Comparison of ENCODE assay signal across 12 cellular contexts in genomic region chr17:28550858-28551257, GRCh38. TPM values are rescaled to one million over a fixed set of nuclear protein-coding genes. Genes with fewer than 3 reads are reported as not detected.
DNase-seq lines count a peak whose midpoint lies in the region; ATAC-seq and TF ChIP-seq lines count a peak whose summit lies in the region.
"Had no signal": no experiment of that assay in that cellular context is flagged by ENCODE, and none has a peak within 500 bp of the region (broad histone marks: within the 10 kb centered on the region; RNA-seq: fewer than 3 reads in every experiment).

No MANE protein-coding gene starts in this region.

- intact Hi-C loops in activated CD4-positive, alpha-beta T cell treated with anti-CD3 and anti-CD28 coated beads for 36 hours (cut with DNase I, micrococcal nuclease), result loop anchor here in 1 of 2 experiments (10.0 kb wide), 1 partner anchor 196 kb away; the partner anchor contains the start of gene POLDIP2
- intact Hi-C loops in activated T-helper 1 cell treated with anti-CD3 and anti-CD28 coated beads, Interleukin-12 subunit alpha, Interleukin-12 subunit beta, Interleukin-2, Interleukin-4 antibody, amounts not matched to agents 30 ng/mL and 10 ng/mL and 1 ng/mL, durations not matched to agents 14 hours and 24 hours and 36 hours (cut with micrococcal nuclease), result no loop called here

- H3K4me1 Mint-ChIP-seq in activated CD4-positive, alpha-beta T cell treated with anti-CD3 and anti-CD28 coated beads for 36 hours, result peaks cover 53% of the 10 kb centered on the region
- H3K4me1 Mint-ChIP-seq in activated T-helper 1 cell treated with anti-CD3 and anti-CD28 coated beads, Interleukin-12 subunit alpha, Interleukin-12 subunit beta, Interleukin-2, Interleukin-4 antibody, amounts not matched to agents 30 ng/mL and 10 ng/mL and 1 ng/mL, durations not matched to agents 14 hours and 24 hours and 36 hours (ENCODE audit: low read depth), result peaks cover 63% of the 10 kb centered on the region

- 78 to 91% methylated on average over 1 of the region's 1 CpG for WGBS in GM23248 (ENCODE audit: low coverage in 1 of 2, low lambda C conversion rate in 2 of 2, missing lambda C conversion rate in 2 of 2), 2 experiments

- no peaks in the 10 kb centered on the region for H4K20me1 ChIP-seq in GM23248 (ENCODE audit: insufficient read depth)
- H4K20me1 ChIP-seq in neural cell (ENCODE audit: insufficient read depth), result no peaks in the 10 kb centered on the region
- peaks cover 39% of the 10 kb centered on the region for H4K20me1 ChIP-seq in osteoblast (ENCODE audit: insufficient read depth, low read length)

- peak overlapping the region; percentile 87 for H3K4me3 Mint-ChIP-seq in activated CD4-positive, alpha-beta T cell treated with anti-CD3 and anti-CD28 coated beads for 36 hours
- H3K4me3 Mint-ChIP-seq in activated T-helper 1 cell treated with anti-CD3 and anti-CD28 coated beads, Interleukin-12 subunit alpha, Interleukin-12 subunit beta, Interleukin-2, Interleukin-4 antibody, amounts not matched to agents 30 ng/mL and 10 ng/mL and 1 ng/mL, durations not matched to agents 14 hours and 24 hours and 36 hours, result peak overlapping the region; percentile 94

- no peak for TF ChIP-seq RAD21 in neural cell (conservative IDR thresholded peaks at IDR 0.05)

- H3K9me3 ChIP-seq in GM23248 (ENCODE audit: low read depth), result no peaks in the 10 kb centered on the region
- no peaks in the 10 kb centered on the region for H3K9me3 ChIP-seq in neural cell (ENCODE audit: low read length)
- H3K9me3 ChIP-seq in osteoblast (ENCODE audit: low read depth, low read length), result no peaks in the 10 kb centered on the region
- H3K9me3 ChIP-seq: ascending aorta had no signal

- DNase-seq in activated CD4-positive, alpha-beta T cell treated with anti-CD3 and anti-CD28 coated beads for 36 hours, result no peak
- DNase-seq in activated CD4-positive, alpha-beta T cell treated with anti-CD3 and anti-CD28 coated beads, Interleukin-2, amount 50 U/mL, for 1 hour, result no peak
- DNase-seq in GM23248 (no peak), osteoblast (ENCODE audit: insufficient read length, low spot score, missing footprints) (no peak)
- DNase-seq in activated T-helper 1 cell treated with anti-CD3 and anti-CD28 coated beads, Interleukin-12 subunit alpha, Interleukin-12 subunit beta, Interleukin-2, Interleukin-4 antibody, amounts not matched to agents 30 ng/mL and 10 ng/mL and 1 ng/mL, durations not matched to agents 14 hours and 24 hours and 36 hours (ENCODE audit: low spot score), result no peak
- no peak for DNase-seq in stimulated activated CD4-positive, alpha-beta T cell treated with anti-CD3 and anti-CD28 coated beads, Interleukin-4, amount 100 ng/mL, for 1 hour
- DNase-seq: activated CD8-positive, alpha-beta memory T cell treated with anti-CD3 and anti-CD28 coated beads for 24 hours; left cardiac atrium; NCI-H2029 had no signal

- ATAC-seq in activated CD4-positive, alpha-beta T cell treated with anti-CD3 and anti-CD28 coated beads for 36 hours, result no peak
- no peak for ATAC-seq in HG02798 (IDR thresholded peaks at IDR 0.05; ENCODE audit: poor library complexity, unreplicated experiment)
- ATAC-seq: left cardiac atrium had no signal

- no peak for TF ChIP-seq CTCF in neural cell (IDR thresholded peaks at IDR 0.05; ENCODE audit: poor library complexity, severe bottlenecking)
- TF ChIP-seq CTCF in osteoblast (IDR thresholded peaks at IDR 0.05; ENCODE audit: extremely low read depth, low read depth, low read length), result no peak

- H2AFZ ChIP-seq in GM23248, result no peak overlapping the region
- H2AFZ ChIP-seq in neural cell (ENCODE audit: low read depth, low read length), result no peak overlapping the region
- H2AFZ ChIP-seq in osteoblast (ENCODE audit: low read length), result no peak overlapping the region

- H3K27ac Mint-ChIP-seq in activated CD4-positive, alpha-beta T cell treated with anti-CD3 and anti-CD28 coated beads for 36 hours, result peak overlapping the region; percentile 77
- peak overlapping the region; percentile 91 for H3K27ac Mint-ChIP-seq in activated T-helper 1 cell treated with anti-CD3 and anti-CD28 coated beads, Interleukin-12 subunit alpha, Interleukin-12 subunit beta, Interleukin-2, Interleukin-4 antibody, amounts not matched to agents 30 ng/mL and 10 ng/mL and 1 ng/mL, durations not matched to agents 14 hours and 24 hours and 36 hours

- H3K9ac ChIP-seq in GM23248, result no peak overlapping the region
- H3K9ac ChIP-seq in neural cell (ENCODE audit: low read length), result peak overlapping the region; percentile 90

- H3K36me3 Mint-ChIP-seq in activated CD4-positive, alpha-beta T cell treated with anti-CD3 and anti-CD28 coated beads for 36 hours (ENCODE audit: low read depth), result peaks cover 22% of the 10 kb centered on the region
- peaks cover 31% of the 10 kb centered on the region for H3K36me3 Mint-ChIP-seq in activated T-helper 1 cell treated with anti-CD3 and anti-CD28 coated beads, Interleukin-12 subunit alpha, Interleukin-12 subunit beta, Interleukin-2, Interleukin-4 antibody, amounts not matched to agents 30 ng/mL and 10 ng/mL and 1 ng/mL, durations not matched to agents 14 hours and 24 hours and 36 hours (ENCODE audit: low read depth)

- 0 out of 2 replicates have a peak overlapping the region, but pooled peaks have one; percentile 76 for H3K4me3 ChIP-seq in GM23248
- H3K4me3 ChIP-seq in neural cell (ENCODE audit: low read length), result peak overlapping the region; percentile 96
- H3K4me3 ChIP-seq in osteoblast (ENCODE audit: insufficient read depth, low read length), result no peak overlapping the region

- H3K4me1 ChIP-seq in GM23248 (ENCODE audit: insufficient read depth) (no peaks in the 10 kb centered on the region), osteoblast (ENCODE audit: insufficient read depth, low read length) (peaks cover 5% of the 10 kb centered on the region)

- H3K9me3 Mint-ChIP-seq in activated CD4-positive, alpha-beta T cell treated with anti-CD3 and anti-CD28 coated beads for 36 hours (ENCODE audit: low read depth), result no peaks in the 10 kb centered on the region
- no peaks in the 10 kb centered on the region for H3K9me3 Mint-ChIP-seq in activated T-helper 1 cell treated with anti-CD3 and anti-CD28 coated beads, Interleukin-12 subunit alpha, Interleukin-12 subunit beta, Interleukin-2, Interleukin-4 antibody, amounts not matched to agents 30 ng/mL and 10 ng/mL and 1 ng/mL, durations not matched to agents 14 hours and 24 hours and 36 hours

- H3K36me3 ChIP-seq in GM23248 (ENCODE audit: low read depth) (no peaks in the 10 kb centered on the region), neural cell (ENCODE audit: insufficient read depth, low read length) (no peaks in the 10 kb centered on the region), osteoblast (ENCODE audit: insufficient read depth, low read length) (peaks cover 33% of the 10 kb centered on the region)

- no peaks in the 10 kb centered on the region for H3K27me3 Mint-ChIP-seq in activated CD4-positive, alpha-beta T cell treated with anti-CD3 and anti-CD28 coated beads for 36 hours
- H3K27me3 Mint-ChIP-seq in activated T-helper 1 cell treated with anti-CD3 and anti-CD28 coated beads, Interleukin-12 subunit alpha, Interleukin-12 subunit beta, Interleukin-2, Interleukin-4 antibody, amounts not matched to agents 30 ng/mL and 10 ng/mL and 1 ng/mL, durations not matched to agents 14 hours and 24 hours and 36 hours (ENCODE audit: insufficient read depth), result no peaks in the 10 kb centered on the region

- in situ Hi-C loops in GM23248 (cut with MboI), result no loop called here

- POLR2A ChIA-PET in activated CD4-positive, alpha-beta T cell treated with anti-CD3 and anti-CD28 coated beads for 36 hours (lab: Charles Lee), result interaction anchor here (0.8 kb wide), 2 partner anchors 21 to 25 kb away, joined by 3 to 5 read pairs; partner anchors contain the start of gene PIGS

- CTCF ChIA-PET in activated CD4-positive, alpha-beta T cell treated with anti-CD3 and anti-CD28 coated beads for 36 hours (lab: Charles Lee), result interaction anchor here (0.6 to 7.7 kb wide), 11 partner anchors 9 to 594 kb away, joined by 3 to 38 read pairs (median 4); partner anchors contain the start of genes ALDOC and PIGS

- H3K79me2 ChIP-seq in GM23248 (ENCODE audit: insufficient read depth), result peaks cover 14% of the 10 kb centered on the region; the same call in 1 of the 2 replicates
- peaks cover 8% of the 10 kb centered on the region for H3K79me2 ChIP-seq in neural cell (replicated peaks; ENCODE audit: insufficient read depth, low read length)
- peaks cover 20% of the 10 kb centered on the region for H3K79me2 ChIP-seq in osteoblast (ENCODE audit: insufficient read depth, low read length)

- H3K9me2 ChIP-seq in GM23248 (ENCODE audit: insufficient read depth) (no peaks in the 10 kb centered on the region), neural cell (ENCODE audit: insufficient read depth, low read length) (no peaks in the 10 kb centered on the region)

- H3K4me2 ChIP-seq in GM23248 (ENCODE audit: unreplicated experiment) (no peak overlapping the region), neural cell (ENCODE audit: low read length) (peak overlapping the region; percentile 74), osteoblast (ENCODE audit: insufficient read depth, low read length) (no peak overlapping the region)

- TF ChIP-seq EP300 in neural cell (conservative IDR thresholded peaks at IDR 0.05; ENCODE audit: poor library complexity, severe bottlenecking), result no peak

- no peaks in the 10 kb centered on the region for H3K27me3 ChIP-seq in GM23248 (replicated peaks; ENCODE audit: insufficient read depth)
- no peaks in the 10 kb centered on the region for H3K27me3 ChIP-seq in neural cell (ENCODE audit: insufficient read depth, low read depth, low read length)
- no peaks in the 10 kb centered on the region for H3K27me3 ChIP-seq in osteoblast (ENCODE audit: insufficient read depth, low read length)
- H3K27me3 ChIP-seq: ascending aorta had no signal

- H3K27ac ChIP-seq in GM23248 (no peak overlapping the region), neural cell (ENCODE audit: low read length) (no peak overlapping the region), osteoblast (ENCODE audit: low read depth, low read length) (no peak overlapping the region)
- H3K27ac ChIP-seq: ascending aorta had no signal

- H3F3A ChIP-seq in GM23248 (ENCODE audit: insufficient read depth), result no peaks in the 10 kb centered on the region
- H3F3A ChIP-seq in neural cell (ENCODE audit: insufficient read depth, low read length, poor library complexity, severe bottlenecking), result no peaks in the 10 kb centered on the region

RNA-seq across cellular contexts. Expression of gene UNC119, which starts 1.6 kb away (rescaled TPM):
- 10 to 100 TPM; 35.9 to 48.7 TPM for total RNA-seq in activated CD4-positive, alpha-beta T cell treated with anti-CD3 and anti-CD28 coated beads for 36 hours
- total RNA-seq in GM23248 (2014; rRNA removed; shearing (Covaris generic)), result 30.9 and 50.9 TPM in 2 replicates
- polyA plus RNA-seq in GM23248 (2016; fragmentation: Nextera tagmentation; extraction: Ambion mirVana) (28.8 and 29.4 TPM in 2 replicates), neural cell (218 and 231 TPM in 2 replicates)
- 63.3 and 63.9 TPM in 2 replicates for total RNA-seq in activated T-helper 1 cell treated with anti-CD3 and anti-CD28 coated beads, Interleukin-12 subunit alpha, Interleukin-12 subunit beta, Interleukin-2, Interleukin-4 antibody, amounts not matched to agents 30 ng/mL and 10 ng/mL and 1 ng/mL, durations not matched to agents 14 hours and 24 hours and 36 hours
- polyA minus RNA-seq in neural cell, result 72.8 and 73.2 TPM in 2 replicates
- total RNA-seq in osteoblast, result 23.2 and 25.0 TPM in 2 replicates

RNA-seq across cellular contexts. Expression of gene PIGS, which starts 20.5 kb away (rescaled TPM):
- total RNA-seq in activated CD4-positive, alpha-beta T cell treated with anti-CD3 and anti-CD28 coated beads for 36 hours, result 10 to 100 TPM; 38.7 to 41.4 TPM
- 57.8 and 76.0 TPM in 2 replicates for total RNA-seq in GM23248 (2014; rRNA removed; shearing (Covaris generic))
- polyA plus RNA-seq in GM23248 (2016; fragmentation: Nextera tagmentation; extraction: Ambion mirVana), result 68.8 and 72.7 TPM in 2 replicates
- total RNA-seq in activated T-helper 1 cell treated with anti-CD3 and anti-CD28 coated beads, Interleukin-12 subunit alpha, Interleukin-12 subunit beta, Interleukin-2, Interleukin-4 antibody, amounts not matched to agents 30 ng/mL and 10 ng/mL and 1 ng/mL, durations not matched to agents 14 hours and 24 hours and 36 hours, result 57.8 and 61.2 TPM in 2 replicates
- polyA plus RNA-seq in neural cell, result 37.6 and 58.5 TPM in 2 replicates
- 38.0 and 43.5 TPM in 2 replicates for polyA minus RNA-seq in neural cell
- total RNA-seq in osteoblast, result 49.9 and 54.5 TPM in 2 replicates

RNA-seq across cellular contexts. Expression of gene ALDOC, which starts 25.8 kb away (rescaled TPM):
- total RNA-seq in activated CD4-positive, alpha-beta T cell treated with anti-CD3 and anti-CD28 coated beads for 36 hours, result 100 to 1,000 TPM; 131 to 133 TPM
- 36.4 and 47.3 TPM in 2 replicates for total RNA-seq in GM23248 (2014; rRNA removed; shearing (Covaris generic))
- polyA plus RNA-seq in GM23248 (2016; fragmentation: Nextera tagmentation; extraction: Ambion mirVana) (18.4 and 18.5 TPM in 2 replicates), neural cell (3.6 and 4.0 TPM in 2 replicates)
- 44.0 and 47.6 TPM in 2 replicates for total RNA-seq in activated T-helper 1 cell treated with anti-CD3 and anti-CD28 coated beads, Interleukin-12 subunit alpha, Interleukin-12 subunit beta, Interleukin-2, Interleukin-4 antibody, amounts not matched to agents 30 ng/mL and 10 ng/mL and 1 ng/mL, durations not matched to agents 14 hours and 24 hours and 36 hours
- 1.7 and 3.5 TPM in 2 replicates for polyA minus RNA-seq in neural cell
- total RNA-seq in osteoblast, result 9.4 and 17.0 TPM in 2 replicates

RNA-seq across cellular contexts. Expression of gene FOXN1, which starts 44.7 kb away (rescaled TPM):
- total RNA-seq in activated CD4-positive, alpha-beta T cell treated with anti-CD3 and anti-CD28 coated beads for 36 hours, result not detected
- total RNA-seq in GM23248 (2014; rRNA removed; shearing (Covaris generic)), result not detected in 2 replicates
- polyA plus RNA-seq in GM23248 (2016; fragmentation: Nextera tagmentation; extraction: Ambion mirVana) (not detected in 2 replicates), neural cell (not detected in 2 replicates)
- total RNA-seq in activated T-helper 1 cell treated with anti-CD3 and anti-CD28 coated beads, Interleukin-12 subunit alpha, Interleukin-12 subunit beta, Interleukin-2, Interleukin-4 antibody, amounts not matched to agents 30 ng/mL and 10 ng/mL and 1 ng/mL, durations not matched to agents 14 hours and 24 hours and 36 hours, result not detected in 2 replicates
- polyA minus RNA-seq in neural cell, result not detected in 2 replicates
- total RNA-seq in osteoblast, result not detected in 2 replicates
- total RNA-seq: ascending aorta, left cardiac atrium had no signal

RNA-seq across cellular contexts. Expression of gene SPAG5, which starts 48.0 kb away (rescaled TPM):
- 100 to 1,000 TPM; 142 to 165 TPM for total RNA-seq in activated CD4-positive, alpha-beta T cell treated with anti-CD3 and anti-CD28 coated beads for 36 hours
- 14.0 and 27.0 TPM in 2 replicates for total RNA-seq in GM23248 (2014; rRNA removed; shearing (Covaris generic))
- 20.5 TPM in 2 replicates for polyA plus RNA-seq in GM23248 (2016; fragmentation: Nextera tagmentation; extraction: Ambion mirVana)
- total RNA-seq in activated T-helper 1 cell treated with anti-CD3 and anti-CD28 coated beads, Interleukin-12 subunit alpha, Interleukin-12 subunit beta, Interleukin-2, Interleukin-4 antibody, amounts not matched to agents 30 ng/mL and 10 ng/mL and 1 ng/mL, durations not matched to agents 14 hours and 24 hours and 36 hours, result 81.9 and 83.1 TPM in 2 replicates
- polyA plus RNA-seq in neural cell, result 19.9 and 21.2 TPM in 2 replicates
- polyA minus RNA-seq in neural cell, result 10.7 and 10.8 TPM in 2 replicates
- total RNA-seq in osteoblast, result 4.3 and 6.2 TPM in 2 replicates
